Comparison of ENCODE assay signal across 29 cellular contexts in genomic region chr16:2992383-2993081, GRCh38. TPM values are rescaled to one million over a fixed set of nuclear protein-coding genes. Genes with fewer than 3 reads are reported as not detected.
"Had no signal": no experiment of that assay in that cellular context is flagged by ENCODE, and none has a peak within 500 bp of the region (broad histone marks: within the 10 kb centered on the region; RNA-seq: fewer than 3 reads in every experiment).

No MANE protein-coding gene starts in this region.

- H3K4me3 Mint-ChIP-seq: endodermal cell; nephron; stimulated activated naive B cell treated with anti-CD40 and anti-IgM and Interleukin-4, amounts not matched to agents 10 μg/mL and 1 μg/mL and 100 μg/mL, for 72 hours; stimulated activated naive CD8-positive, alpha-beta T cell treated with anti-CD3 and anti-CD28 coated beads, Interleukin-15, amount 100 ng/mL, for 72 hours had no signal

- H3K9me3 ChIP-seq: esophagus muscularis mucosa, gastroesophageal sphincter, left ventricle myocardium inferior, lower lobe of right lung, sigmoid colon, testis, transverse colon had no signal

- H3K4me1 ChIP-seq: esophagus muscularis mucosa, gastroesophageal sphincter, left ventricle myocardium inferior, lower lobe of right lung, parathyroid adenoma, sigmoid colon, testis had no signal

- H3K27ac Mint-ChIP-seq: endodermal cell; nephron; stimulated activated naive B cell treated with anti-CD40 and anti-IgM and Interleukin-4, amounts not matched to agents 10 μg/mL and 1 μg/mL and 100 μg/mL, for 72 hours had no signal

- DNase-seq: effector CD4-positive, alpha-beta T cell; endodermal cell; glutamatergic neuron; islet precursor cell; left ventricle myocardium inferior; lower lobe of right lung; mesenchymal stem cell; midbrain; sigmoid colon; stimulated activated CD4-positive, alpha-beta T cell treated with anti-CD3 and anti-CD28 coated beads, Interleukin-2, amount 100 ng/mL, for 24 hours; stimulated activated CD4-positive, alpha-beta T cell treated with anti-CD3 and anti-CD28 coated beads, Interleukin-4, amount 100 ng/mL, for 4 hours; stimulated activated naive B cell treated with anti-CD40 and anti-IgM and Interleukin-4, amounts not matched to agents 10 μg/mL and 1 μg/mL and 100 μg/mL, for 72 hours; stimulated activated naive CD8-positive, alpha-beta T cell treated with anti-CD3 and anti-CD28 coated beads, Interleukin-15, amount 100 ng/mL, for 72 hours; testis; transverse colon had no signal

- H3K9ac ChIP-seq: parathyroid adenoma had no signal

- H3K27me3 ChIP-seq: testis had no signal

- H2AFZ ChIP-seq: parathyroid adenoma had no signal

- H3K4me1 Mint-ChIP-seq: nephron; stimulated activated naive B cell treated with anti-CD40 and anti-IgM and Interleukin-4, amounts not matched to agents 10 μg/mL and 1 μg/mL and 100 μg/mL, for 72 hours; stimulated activated naive CD8-positive, alpha-beta T cell treated with anti-CD3 and anti-CD28 coated beads, Interleukin-15, amount 100 ng/mL, for 72 hours had no signal

- H3K36me3 ChIP-seq: esophagus muscularis mucosa, gastroesophageal sphincter, left ventricle myocardium inferior, lower lobe of right lung, sigmoid colon, transverse colon had no signal

- H3K9me3 Mint-ChIP-seq: endodermal cell; nephron; stimulated activated naive B cell treated with anti-CD40 and anti-IgM and Interleukin-4, amounts not matched to agents 10 μg/mL and 1 μg/mL and 100 μg/mL, for 72 hours; stimulated activated naive CD8-positive, alpha-beta T cell treated with anti-CD3 and anti-CD28 coated beads, Interleukin-15, amount 100 ng/mL, for 72 hours had no signal

- H3K4me3 ChIP-seq: coronary artery, esophagus muscularis mucosa, gastroesophageal sphincter, left ventricle myocardium inferior, lower lobe of right lung, sigmoid colon, skin epidermis, testis, transverse colon had no signal

- H3K36me3 Mint-ChIP-seq: stimulated activated naive B cell treated with anti-CD40 and anti-IgM and Interleukin-4, amounts not matched to agents 10 μg/mL and 1 μg/mL and 100 μg/mL, for 72 hours had no signal

- H3K27ac ChIP-seq: coronary artery, esophagus muscularis mucosa, gastroesophageal sphincter, left ventricle myocardium inferior, lower lobe of right lung, parathyroid adenoma, sigmoid colon, testis, transverse colon had no signal

- ATAC-seq: gastroesophageal sphincter; lower lobe of right lung; stimulated activated naive B cell treated with anti-CD40 and anti-IgM and Interleukin-4, amounts not matched to agents 10 μg/mL and 1 μg/mL and 100 μg/mL, for 72 hours; stimulated activated naive CD8-positive, alpha-beta T cell treated with anti-CD3 and anti-CD28 coated beads, Interleukin-15, amount 100 ng/mL, for 72 hours had no signal

RNA-seq across cellular contexts. Expression of gene CLDN9, which starts 20.2 kb away (rescaled TPM):
- total RNA-seq: chondrocyte, dermis microvascular lymphatic vessel endothelial cell, endothelial cell of umbilical vein, fibroblast of villous mesenchyme, pulmonary artery endothelial cell, sigmoid colon had no signal

RNA-seq across cellular contexts. Expression of gene CLDN6, which starts 25.5 kb away (rescaled TPM):
- total RNA-seq: dermis microvascular lymphatic vessel endothelial cell, endothelial cell of umbilical vein, esophagus muscularis mucosa, fibroblast of villous mesenchyme, gastroesophageal sphincter, left ventricle myocardium inferior, lower lobe of right lung, omental fat pad, pulmonary artery endothelial cell, sigmoid colon, subcutaneous adipose tissue, transverse colon, ureter had no signal
- polyA plus RNA-seq: sigmoid colon had no signal
